Comparison of ENCODE assay signal across 7 cellular contexts in the genomic region with DNA sequence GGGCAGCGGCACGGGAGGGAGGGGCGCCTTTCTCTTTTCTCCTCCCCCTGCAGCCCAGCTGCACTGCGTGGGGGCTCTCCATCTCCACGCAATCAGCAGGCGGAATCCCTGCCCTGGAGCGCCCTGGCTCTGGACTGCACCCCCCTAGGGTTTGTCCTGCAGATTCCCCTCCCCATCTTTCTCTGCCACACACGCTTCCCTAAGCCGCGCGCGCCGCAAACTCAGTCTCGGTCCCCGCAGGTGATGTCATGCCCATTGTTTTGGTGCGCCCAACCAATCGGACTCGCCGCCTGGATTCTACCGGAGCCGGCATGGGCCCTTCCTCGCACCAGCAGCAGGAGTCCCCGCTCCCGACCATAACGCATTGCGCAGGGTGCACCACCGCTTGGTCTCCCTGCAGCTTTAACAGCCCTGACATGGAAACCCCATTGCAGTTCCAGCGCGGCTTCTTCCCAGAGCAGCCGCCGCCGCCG. TPM values are rescaled to one million over a fixed set of nuclear protein-coding genes. Genes with fewer than 3 reads are reported as not detected.
DNase-seq lines count a peak whose midpoint lies in the region; ATAC-seq and FAIRE-seq lines count a peak whose summit lies in the region.

A gene (plus strand): TSS at position 347 of the 473 bp plus-strand sequence. CDS start 70 bp downstream, at position 417.

- FAIRE-seq in GM18507 (lab: Jason Lieb, UNC), result peak; percentile 26

- ATAC-seq in HG02852 (IDR thresholded peaks at IDR 0.05; ENCODE audit: unreplicated experiment), result peak; percentile 55

- DNase-seq in GM18507 (ENCODE audit: extremely low spot score, insufficient read length, low read depth) (peak; percentile 59), NCI-H2171 treated with DMSO at 0.1 percent for 48 hours (lab: John Stamatoyannopoulos, UW) (peak; percentile 60), amygdala (lab: John Stamatoyannopoulos, UW) (peak; percentile 19 to 93 (median 83)), hepatic stellate cell (ENCODE audit: low spot score) (peak; percentile 35), pulmonary artery endothelial cell (ENCODE audit: low read depth, low spot score) (peak; percentile 33), epidermal melanocyte (ENCODE audit: insufficient read length, low spot score) (no peak)

RNA-seq across cellular contexts. Expression of the gene that starts here (rescaled TPM):
- 0.20 and 0.25 TPM in 2 replicates for total RNA-seq in pulmonary artery endothelial cell

Comparison
In these comparisons a context has a peak if more than half of its experiments do, and no peak if none do; other contexts are left out.
1. Peak in DNase-seq in pulmonary artery endothelial cell; RNA of the gene not detected or under 1 TPM.